In the genomic region with DNA sequence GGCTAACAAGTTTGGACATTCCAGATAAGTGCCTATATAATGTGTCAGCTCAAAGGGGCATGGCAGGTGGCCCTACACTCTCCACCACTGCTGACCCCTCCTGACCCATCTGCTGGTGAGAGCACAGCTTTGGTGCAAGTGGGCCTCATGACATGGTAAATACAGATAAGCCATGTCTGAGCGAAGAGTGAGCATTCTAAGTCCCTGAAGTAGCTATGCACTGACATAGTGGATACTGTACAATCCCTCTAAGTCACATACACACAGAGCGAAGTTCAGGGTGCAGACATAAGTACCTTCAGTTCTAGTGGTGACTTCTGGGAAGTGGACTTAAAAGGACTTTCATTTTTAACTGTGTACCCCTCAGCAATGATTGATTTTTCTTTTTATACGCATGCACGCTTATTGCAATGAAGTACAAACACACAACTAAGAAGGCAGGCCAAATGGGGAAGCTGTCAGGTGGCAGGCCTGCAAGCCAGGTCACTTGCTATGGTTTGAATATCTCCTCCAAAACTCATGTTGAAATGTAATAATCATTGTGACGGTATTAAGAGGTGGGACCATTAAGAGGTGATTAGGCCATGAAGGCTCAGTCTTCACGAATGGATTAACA, we compare ENCODE assay signal across 15 cellular contexts. TPM values are rescaled to one million over a fixed set of nuclear protein-coding genes. Genes with fewer than 3 reads are reported as not detected.
DNase-seq lines count a peak whose midpoint lies in the region; ATAC-seq, FAIRE-seq and TF ChIP-seq lines count a peak whose summit lies in the region.
"Had no signal": no experiment of that assay in that cellular context is flagged by ENCODE, and none has a peak within 500 bp of the region (broad histone marks: within the 10 kb centered on the region; RNA-seq: fewer than 3 reads in every experiment).

No MANE protein-coding gene starts in this region.

- in situ Hi-C loops in K562 (cut with MboI): no loop called here

- no peaks in the 10 kb centered on the region for H3K9me1 ChIP-seq in K562 (ENCODE audit: control insufficient read depth, insufficient read depth, low read length)

- H3K4me2 ChIP-seq in BLaER1: peak overlapping the region; percentile 73
- H3K4me2 ChIP-seq in K562 (ENCODE audit: insufficient read depth, low read length): no peak overlapping the region

- CTCF ChIA-PET in K562 (lab: Yijun Ruan, JAX; ENCODE audit: low intra/inter-chr PET ratio): no interaction called here

- H3K27me3 Mint-ChIP-seq in naive thymus-derived CD8-positive, alpha-beta T cell: no peaks in the 10 kb centered on the region

- H3K9me3 ChIP-seq in BLaER1 (no peaks in the 10 kb centered on the region), K562 (replicated peaks; ENCODE audit: control insufficient read depth, insufficient read depth, low read depth, low read length) (no peaks in the 10 kb centered on the region)
- H3K9me3 ChIP-seq: Caco-2 had no signal

- H3K36me3 Mint-ChIP-seq in naive thymus-derived CD8-positive, alpha-beta T cell: peaks cover 0 to 7% (median 5%) of the 10 kb centered on the region in 3 donors

- H3K27ac ChIP-seq in BLaER1 (peak overlapping the region; percentile 54; the same call in 1 of the 2 replicates), K562 (ENCODE audit: extremely low read depth, low read depth, low read length) (no peak overlapping the region; the same call in 2 of the 3 replicates), foreskin keratinocyte (no peak overlapping the region)

- DNase-seq in Jurkat, Clone E6-1 (ENCODE audit: low read depth, low spot score): no peak
- DNase-seq in K562 (ENCODE audit: extremely low read depth in 1 of 4, low spot score in 3 of 4): peak in 2 of 4 experiments; percentile 34 to 61
- DNase-seq in naive thymus-derived CD8-positive, alpha-beta T cell: no peak
- DNase-seq in islet precursor cell: no peak
- DNase-seq in foreskin keratinocyte: no peak
- no peak for DNase-seq in C1 segment of cervical spinal cord (lab: John Stamatoyannopoulos, UW)
- DNase-seq: cerebellar nuclear complex; glutamatergic neuron; NCI-H1930; stimulated activated CD4-positive, alpha-beta T cell treated with anti-CD3 and anti-CD28 coated beads, Interleukin-2, amount 100 ng/mL, for 24 hours had no signal

- H3K4me3 ChIP-seq in BLaER1 (no peak overlapping the region), K562 (no peak overlapping the region)
- H3K4me3 ChIP-seq in Jurkat, Clone E6-1 (ENCODE audit: low read length): 0 out of 2 replicates have a peak overlapping the region, but pooled peaks have one; percentile 7

- H3K4me1 ChIP-seq in BLaER1 (peaks cover 77% of the 10 kb centered on the region), K562 (replicated peaks in 1 of 2; ENCODE audit: control insufficient read depth in 2 of 2, insufficient read depth in 2 of 2, low read length in 2 of 2) (peaks cover 0 to 24% of the 10 kb centered on the region in 2 experiments; a peak in 4 of 5 replicates), foreskin keratinocyte (peaks cover 3% of the 10 kb centered on the region)

- no peak for TF ChIP-seq POLR2A in K562 (conservative IDR thresholded peaks at IDR 0.05)

- 0 out of 2 replicates have a peak, but pooled peaks have one; percentile 4 for TF ChIP-seq EP300 in K562 (IDR thresholded peaks at IDR 0.05; ENCODE audit: low read length)

- no peak for TF ChIP-seq RAD21 in K562 (CRISPR knock-in tag; conservative IDR thresholded peaks at IDR 0.05 in 1 of 2, IDR thresholded peaks at IDR 0.05 in 1 of 2)

- FAIRE-seq in K562 (lab: Jason Lieb, UNC): peak; percentile 74

- no peaks in the 10 kb centered on the region for H3K27me3 ChIP-seq in BLaER1
- H3K27me3 ChIP-seq in K562 (ENCODE audit: control insufficient read depth in 2 of 2, insufficient read depth in 2 of 2, low read length in 2 of 2): no peaks in the 10 kb centered on the region
- no peaks in the 10 kb centered on the region for H3K27me3 ChIP-seq in foreskin keratinocyte

- H3K9ac ChIP-seq in BLaER1 (no peak overlapping the region), K562 (ENCODE audit: insufficient read depth in 1 of 2, low read depth in 2 of 2, low read length in 2 of 2) (no peak overlapping the region)

- TF ChIP-seq CTCF in K562 (IDR thresholded peaks at IDR 0.05 in 2 of 3, conservative IDR thresholded peaks at IDR 0.05 in 1 of 3; ENCODE audit: insufficient read depth in 2 of 3, low read depth in 1 of 3, low read length in 3 of 3): no peak
- no peak for TF ChIP-seq CTCF in foreskin keratinocyte (conservative IDR thresholded peaks at IDR 0.05)

- POLR2A ChIA-PET in K562 (lab: Yijun Ruan, JAX): interaction anchor here (0.5 to 1.8 kb wide), 7 partner anchors 9 to 123 kb away, joined by 3 to 5 read pairs (median 4); no protein-coding TSS in a partner anchor
- POLR2A ChIA-PET in naive thymus-derived CD8-positive, alpha-beta T cell (lab: Charles Lee): interaction anchor here (1.1 to 5.5 kb wide), 9 partner anchors 12 to 46 kb away, joined by 3 to 50 read pairs (median 20); partner anchors contain the start of gene TBC1D2B

- H3K36me3 ChIP-seq in BLaER1 (peaks cover 16% of the 10 kb centered on the region; the same call in 1 of the 2 replicates), K562 (ENCODE audit: control insufficient read depth, insufficient read depth, low read length) (no peaks in the 10 kb centered on the region; the same call in 2 of the 3 replicates)

- no peaks in the 10 kb centered on the region for H3K9me3 Mint-ChIP-seq in naive thymus-derived CD8-positive, alpha-beta T cell

- H2AFZ ChIP-seq in K562 (ENCODE audit: low read depth, low read length): 0 out of 2 replicates have a peak overlapping the region, but pooled peaks have one; percentile 29

- no TSS peak for BruUV-seq in K562 (replicated peaks; lab: Mats Ljungman, UMichigan)

- no peaks in the 10 kb centered on the region for H3K79me2 ChIP-seq in K562 (ENCODE audit: control insufficient read depth, insufficient read depth, low read length)

- peaks cover 53 to 93% (median 89%) of the 10 kb centered on the region in 4 donors for H3K4me1 Mint-ChIP-seq in naive thymus-derived CD8-positive, alpha-beta T cell

- ATAC-seq in K562: peak; percentile 83
- no peak for ATAC-seq in naive thymus-derived CD8-positive, alpha-beta T cell
- ATAC-seq in HG02973 (IDR thresholded peaks at IDR 0.05; ENCODE audit: unreplicated experiment): no peak
- ATAC-seq in foreskin keratinocyte: no peak

- intact Hi-C loops in K562 (cut with micrococcal nuclease): no loop called here

- H4K20me1 ChIP-seq in BLaER1 (no peaks in the 10 kb centered on the region), K562 (replicated peaks; ENCODE audit: control insufficient read depth, insufficient read depth, low read length) (0 out of 2 replicates have a peak, but pooled peaks cover 7% of the 10 kb centered on the region)

- peak overlapping the region in 7 of 10 donors; percentile 30 to 81 (median 80) for H3K4me3 Mint-ChIP-seq in naive thymus-derived CD8-positive, alpha-beta T cell

- WGBS in K562 (ENCODE audit: insufficient coverage, low coverage, missing lambda C conversion rate): 71% methylated on average over 6 of the region's 6 CpGs

- H3K27ac Mint-ChIP-seq in naive thymus-derived CD8-positive, alpha-beta T cell: peak overlapping the region; percentile 31 to 98 (median 92)

RNA-seq across cellular contexts. Expression of gene TBC1D2B, which starts 41.5 kb away (rescaled TPM):
- polyA plus RNA-seq in Jurkat, Clone E6-1 (2012; ENCODE audit: insufficient read depth, insufficient read length): 27.6 TPM
- 51.5 and 55.8 TPM in 2 replicates for total RNA-seq in K562 (2011; cell fraction: chromatin; rRNA removed; ENCODE audit: low replicate concordance)
- 24.0 and 27.9 TPM in 2 replicates for total RNA-seq in K562 (2011; cell fraction: nucleolus; rRNA removed)
- total RNA-seq in K562 (2011; cell fraction: nucleoplasm; rRNA removed): 23.0 and 24.5 TPM in 2 replicates
- total RNA-seq in K562 (2014; rRNA removed) (5.1 and 6.2 TPM in 2 replicates), K562 (2014; rRNA removed; fragmentation: Illumina TruSeq; extraction: Trizol) (8.9 and 9.3 TPM in 2 replicates), K562 (2015; rRNA removed; fragmentation: Illumina TruSeq; extraction: Trizol) (7.8 and 8.9 TPM in 2 replicates), K562 (2021) (10.1 and 10.7 TPM in 2 replicates), foreskin keratinocyte (24.4 and 28.7 TPM in 2 replicates)
- polyA plus RNA-seq in K562 (2011; rRNA removed) (13.7 and 16.3 TPM in 2 replicates), K562 (2014; fragmentation: Illumina TruSeq; extraction: Trizol) (7.7 and 9.2 TPM in 2 replicates), K562 (2014; fragmentation: Nextera tagmentation; extraction: Ambion mirVana) (under 1 TPM; 0.15 to 0.48 TPM), K562 (2014; rRNA removed) (6.5 and 6.9 TPM in 2 replicates), foreskin keratinocyte (10.6 and 11.9 TPM in 2 replicates)
- 9.0 and 12.5 TPM in 2 replicates for polyA plus RNA-seq in K562 (2011; cell fraction: cytosol; rRNA removed)
- 28.9 and 35.0 TPM in 2 replicates for polyA plus RNA-seq in K562 (2011; cell fraction: nucleus; rRNA removed)
- polyA plus RNA-seq in K562 (2012): 5.8 and 15.9 TPM in 2 replicates
- 10.0 and 13.7 TPM in 2 replicates for polyA minus RNA-seq in K562 (2011; rRNA and poly(A)+ RNA removed)
- polyA minus RNA-seq in K562 (2011; cell fraction: cytosol; rRNA and poly(A)+ RNA removed): 5.5 and 8.6 TPM in 2 replicates
- polyA minus RNA-seq in K562 (2011; cell fraction: nucleus; rRNA and poly(A)+ RNA removed): 7.5 and 11.8 TPM in 2 replicates
- total RNA-seq in naive thymus-derived CD8-positive, alpha-beta T cell: 10 to 100 TPM; 78.3 to 82.1 TPM
- polyA plus RNA-seq in naive thymus-derived CD8-positive, alpha-beta T cell: 10 to 100 TPM in 1 of 3 donors, 1 to 10 TPM in 2; 8.1 to 14.0 (median 8.5) TPM

RNA-seq across cellular contexts. Expression of gene SH2D7, which starts 56.4 kb away (rescaled TPM):
- polyA plus RNA-seq in Jurkat, Clone E6-1 (2012; ENCODE audit: insufficient read depth, insufficient read length): not detected
- not detected in 2 replicates for total RNA-seq in K562 (2011; cell fraction: chromatin; rRNA removed; ENCODE audit: low replicate concordance)
- total RNA-seq in K562 (2011; cell fraction: nucleolus; rRNA removed): not detected in 2 replicates
- not detected in 2 replicates for total RNA-seq in K562 (2011; cell fraction: nucleoplasm; rRNA removed)
- total RNA-seq in K562 (2014; rRNA removed) (not detected in 2 replicates), K562 (2014; rRNA removed; fragmentation: Illumina TruSeq; extraction: Trizol) (not detected in 2 replicates), K562 (2015; rRNA removed; fragmentation: Illumina TruSeq; extraction: Trizol) (not detected in 2 replicates), K562 (2021) (not detected in 2 replicates), foreskin keratinocyte (not detected in 2 replicates)
- polyA plus RNA-seq in K562 (2011; rRNA removed) (not detected in 2 replicates), K562 (2014; fragmentation: Illumina TruSeq; extraction: Trizol) (not detected in 2 replicates), K562 (2014; fragmentation: Nextera tagmentation; extraction: Ambion mirVana) (not detected), K562 (2014; rRNA removed) (not detected in 2 replicates), foreskin keratinocyte (not detected in 2 replicates)
- not detected in 2 replicates for polyA plus RNA-seq in K562 (2011; cell fraction: cytosol; rRNA removed)
- not detected in 2 replicates for polyA plus RNA-seq in K562 (2011; cell fraction: nucleus; rRNA removed)
- polyA plus RNA-seq in K562 (2012): 0.10 and 0.19 TPM in 2 replicates
- polyA minus RNA-seq in K562 (2011; rRNA and poly(A)+ RNA removed): not detected in 2 replicates
- polyA minus RNA-seq in K562 (2011; cell fraction: cytosol; rRNA and poly(A)+ RNA removed): not detected in 2 replicates
- not detected in 2 replicates for polyA minus RNA-seq in K562 (2011; cell fraction: nucleus; rRNA and poly(A)+ RNA removed)
- not detected for total RNA-seq in naive thymus-derived CD8-positive, alpha-beta T cell
- under 1 TPM in 1 of 3 donors, not detected in 2; 0.19 TPM for polyA plus RNA-seq in naive thymus-derived CD8-positive, alpha-beta T cell
- total RNA-seq: Caco-2, mononuclear cell, temporal lobe had no signal
